ENCODE assay signal across 28 cellular contexts in the genomic region with DNA sequence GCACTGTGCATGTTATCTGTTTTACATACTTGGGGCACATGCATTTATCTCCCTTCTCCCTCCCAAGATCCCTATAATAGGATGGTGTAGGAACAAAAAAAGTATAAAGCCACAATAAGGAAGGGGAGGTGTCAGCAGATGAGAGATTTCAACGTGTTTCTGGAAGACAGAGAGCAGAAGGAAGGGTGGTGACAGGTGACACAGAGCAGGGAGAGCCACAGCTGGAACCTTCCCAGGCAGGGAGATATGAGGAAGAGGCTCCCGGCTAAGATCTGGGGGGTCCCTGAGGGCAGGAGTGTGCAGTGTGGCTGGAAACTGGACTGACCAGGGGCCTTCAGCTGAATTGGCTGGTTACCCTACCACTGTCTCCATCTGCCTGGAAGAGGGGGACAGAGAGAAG.
DNase-seq lines count a peak whose midpoint lies in the region; ATAC-seq, FAIRE-seq and TF ChIP-seq lines count a peak whose summit lies in the region.
"Had no signal": no experiment of that assay in that cellular context is flagged by ENCODE, and none has a peak within 500 bp of the region (broad histone marks: within the 10 kb centered on the region; RNA-seq: fewer than 3 reads in every experiment).

No MANE protein-coding gene starts in this region.

- POLR2A ChIA-PET in MCF 10A (lab: Yijun Ruan, JAX), result no interaction called here

- H4K20me1 ChIP-seq in mammary epithelial cell (ENCODE audit: insufficient read depth, low read length) (no peaks in the 10 kb centered on the region), astrocyte (ENCODE audit: insufficient read depth, low read length) (no peaks in the 10 kb centered on the region)
- H4K20me1 ChIP-seq: BLaER1 treated with 17β-estradiol and CSF1 and Interleukin-3, amounts not matched to agents 10 nM and 100 nM had no signal

- H3K4me3 ChIP-seq in mammary epithelial cell (replicated peaks in 1 of 3; ENCODE audit: insufficient read depth in 1 of 3, low read depth in 2 of 3, low read length in 3 of 3) (no peak overlapping the region), cardiac muscle cell (no peak overlapping the region), astrocyte (ENCODE audit: insufficient read depth, low read depth, low read length) (no peak overlapping the region), mucosa of descending colon (no peak overlapping the region)
- H3K4me3 ChIP-seq: A549; BLaER1 treated with 17β-estradiol and CSF1 and Interleukin-3, amounts not matched to agents 10 nM and 100 nM; GM12878; GM23248 had no signal

- H3K36me3 ChIP-seq in mammary epithelial cell (ENCODE audit: insufficient read depth, low read length), result no peaks in the 10 kb centered on the region
- no peaks in the 10 kb centered on the region for H3K36me3 ChIP-seq in cardiac muscle cell
- H3K36me3 ChIP-seq in astrocyte (ENCODE audit: insufficient read depth, low read length), result no peaks in the 10 kb centered on the region
- no peaks in the 10 kb centered on the region for H3K36me3 ChIP-seq in mucosa of descending colon (ENCODE audit: low read depth)
- H3K36me3 ChIP-seq: BE2C; BLaER1 treated with 17β-estradiol and CSF1 and Interleukin-3, amounts not matched to agents 10 nM and 100 nM had no signal

- DNase-seq in MCF 10A (ENCODE audit: unreplicated experiment) (no peak), mammary epithelial cell (no peak), cardiac muscle cell (ENCODE audit: low read depth in 1 of 2, low spot score in 1 of 2) (peak in 1 of 2 donors; percentile 76), cardiac septum (ENCODE audit: low spot score) (no peak), astrocyte (ENCODE audit: low read depth) (no peak), mucosa of descending colon (no peak), medulla oblongata (ENCODE audit: extremely low spot score) (no peak), G401 (ENCODE audit: low spot score) (no peak)
- DNase-seq: 8988T; ACHN; AML-193; BE2C; CD4-positive, alpha-beta T cell; CD8-positive, alpha-beta memory T cell; DMS 273 treated with DMSO at 0.1 percent for 48 hours; DMS79; EL; GM23248; H7; HCEC 1CT had no signal

- dilution Hi-C loops in mammary epithelial cell (cut with HindIII; ENCODE audit: low sequenced_read_pairs), result loop anchor here (5.0 kb wide), 1 partner anchor 67 kb away; no protein-coding TSS in a partner anchor

- 30% methylated on average over 1 of the region's 2 CpGs for WGBS in mammary epithelial cell (ENCODE audit: low coverage, missing lambda C conversion rate)

- H3K9ac ChIP-seq in mammary epithelial cell (ENCODE audit: insufficient read depth, low read length) (no peak overlapping the region), astrocyte (ENCODE audit: low read length) (no peak overlapping the region)
- H3K9ac ChIP-seq: BLaER1 treated with 17β-estradiol and CSF1 and Interleukin-3, amounts not matched to agents 10 nM and 100 nM; GM23248 had no signal

- H3K36me3 Mint-ChIP-seq in MCF 10A (ENCODE audit: insufficient read depth, unreplicated experiment), result no peaks in the 10 kb centered on the region
- no peaks in the 10 kb centered on the region for H3K36me3 Mint-ChIP-seq in astrocyte (ENCODE audit: low read depth, unreplicated experiment)
- H3K36me3 Mint-ChIP-seq: CD14-positive monocyte; CD8-positive, alpha-beta memory T cell had no signal

- intact Hi-C loops in MCF 10A (cut with micrococcal nuclease), result no loop called here
- intact Hi-C loops in mammary epithelial cell (cut with micrococcal nuclease), result no loop called here
- intact Hi-C loops in cardiac septum (cut with DNase I), result no loop called here
- intact Hi-C loops in mucosa of descending colon (cut with DNase I, micrococcal nuclease), result no loop called here

- ATAC-seq in mucosa of descending colon, result peak; percentile 67
- ATAC-seq: A549, GM12878 had no signal

- TF ChIP-seq CTCF in MCF 10A (IDR thresholded peaks at IDR 0.05; ENCODE audit: unreplicated experiment) (no peak), mammary epithelial cell (conservative IDR thresholded peaks at IDR 0.05 in 1 of 2, IDR thresholded peaks at IDR 0.05 in 1 of 2; ENCODE audit: extremely low read depth in 1 of 2, insufficient read depth in 1 of 2, low read depth in 1 of 2, low read length in 2 of 2) (no peak), cardiac muscle cell (IDR thresholded peaks at IDR 0.05; ENCODE audit: low read depth, low read length) (no peak), astrocyte (IDR thresholded peaks at IDR 0.05; ENCODE audit: insufficient read depth, low read depth, low read length) (no peak), mucosa of descending colon (IDR thresholded peaks at IDR 0.05) (no peak)

- H3K4me1 ChIP-seq in mammary epithelial cell (ENCODE audit: insufficient read depth, low read length) (no peaks in the 10 kb centered on the region), cardiac muscle cell (ENCODE audit: low read depth) (peaks cover 13% of the 10 kb centered on the region), astrocyte (ENCODE audit: insufficient read depth, low read length) (no peaks in the 10 kb centered on the region), mucosa of descending colon (ENCODE audit: low read depth) (no peaks in the 10 kb centered on the region)
- H3K4me1 ChIP-seq: A549; BE2C; BLaER1 treated with 17β-estradiol and CSF1 and Interleukin-3, amounts not matched to agents 10 nM and 100 nM had no signal

- peak; percentile 59 for FAIRE-seq in astrocyte (lab: Jason Lieb, UNC)
- FAIRE-seq: A549, D721Med, G401.6, GM12878, GM19239, H1 had no signal

- H3K79me2 ChIP-seq in mammary epithelial cell (ENCODE audit: insufficient read depth, low read length) (no peaks in the 10 kb centered on the region), astrocyte (ENCODE audit: insufficient read depth, low read length) (no peaks in the 10 kb centered on the region)

- BruUV-seq in MCF 10A (replicated peaks; lab: Mats Ljungman, UMichigan), result no TSS peak
- BruUV-seq in mammary epithelial cell (replicated peaks; lab: Mats Ljungman, UMichigan), result no TSS peak

- H3K27me3 ChIP-seq in mammary epithelial cell (ENCODE audit: insufficient read depth, low read length) (no peaks in the 10 kb centered on the region), cardiac muscle cell (no peaks in the 10 kb centered on the region), astrocyte (ENCODE audit: insufficient read depth, low read length) (no peaks in the 10 kb centered on the region)
- H3K27me3 ChIP-seq: BE2C; BLaER1 treated with 17β-estradiol and CSF1 and Interleukin-3, amounts not matched to agents 10 nM and 100 nM had no signal

- CTCF ChIA-PET in MCF 10A (lab: Yijun Ruan, JAX) (interaction anchor here (0.6 kb wide), 1 partner anchor 701 kb away, joined by 4 read pairs; no protein-coding TSS in a partner anchor), mammary epithelial cell (lab: Charles Lee; ENCODE audit: low non-redundant PET) (no interaction called here)

- in situ Hi-C loops in mammary epithelial cell (cut with MboI; ENCODE audit: low sequenced_read_pairs in 2 of 2) (no loop called here), G401 (cut with HindIII; ENCODE audit: low sequenced_read_pairs) (no loop called here)

- no peak overlapping the region for H3K4me2 ChIP-seq in mammary epithelial cell (ENCODE audit: insufficient read depth, low read depth, low read length)
- H3K4me2 ChIP-seq in astrocyte (ENCODE audit: low read length), result no peak overlapping the region
- H3K4me2 ChIP-seq: A549; BLaER1 treated with 17β-estradiol and CSF1 and Interleukin-3, amounts not matched to agents 10 nM and 100 nM had no signal

- H3K9me3 ChIP-seq in mammary epithelial cell (replicated peaks; ENCODE audit: insufficient read depth, low read length) (no peaks in the 10 kb centered on the region), cardiac muscle cell (ENCODE audit: low read depth) (no peaks in the 10 kb centered on the region), astrocyte (ENCODE audit: insufficient read depth, low read depth, low read length) (no peaks in the 10 kb centered on the region), mucosa of descending colon (no peaks in the 10 kb centered on the region)
- H3K9me3 ChIP-seq: A549; BE2C; BLaER1 treated with 17β-estradiol and CSF1 and Interleukin-3, amounts not matched to agents 10 nM and 100 nM had no signal

- H3K4me1 Mint-ChIP-seq in MCF 10A (ENCODE audit: insufficient read depth, unreplicated experiment) (peaks cover 5% of the 10 kb centered on the region), astrocyte (ENCODE audit: low read depth, unreplicated experiment) (peaks cover 2% of the 10 kb centered on the region)
- H3K4me1 Mint-ChIP-seq: CD14-positive monocyte; CD8-positive, alpha-beta memory T cell had no signal

- H3K27ac Mint-ChIP-seq in MCF 10A (ENCODE audit: low read depth, unreplicated experiment), result peak overlapping the region; percentile 28
- no peak overlapping the region for H3K27ac Mint-ChIP-seq in astrocyte (ENCODE audit: unreplicated experiment)
- H3K27ac Mint-ChIP-seq: CD14-positive monocyte; CD4-positive, alpha-beta T cell; CD8-positive, alpha-beta memory T cell had no signal

- H3K4me3 Mint-ChIP-seq in MCF 10A (ENCODE audit: unreplicated experiment) (no peak overlapping the region), astrocyte (ENCODE audit: unreplicated experiment) (no peak overlapping the region)
- H3K4me3 Mint-ChIP-seq: CD14-positive monocyte; CD4-positive, alpha-beta T cell; CD8-positive, alpha-beta memory T cell had no signal

- H3K27me3 Mint-ChIP-seq in MCF 10A (ENCODE audit: insufficient read depth, unreplicated experiment), result peaks cover 58% of the 10 kb centered on the region
- H3K27me3 Mint-ChIP-seq in astrocyte (ENCODE audit: low read depth, unreplicated experiment), result peaks cover 15% of the 10 kb centered on the region
- H3K27me3 Mint-ChIP-seq: CD4-positive, alpha-beta T cell had no signal

- H3K27ac ChIP-seq in mammary epithelial cell (ENCODE audit: insufficient read depth, low read depth, low read length) (no peak overlapping the region), cardiac muscle cell (peak overlapping the region; percentile 48), astrocyte (ENCODE audit: low read depth, low read length) (no peak overlapping the region)
- H3K27ac ChIP-seq: A549; BLaER1 treated with 17β-estradiol and CSF1 and Interleukin-3, amounts not matched to agents 10 nM and 100 nM; GM23248 had no signal

- H2AFZ ChIP-seq in mammary epithelial cell (ENCODE audit: low read depth, low read length), result no peak overlapping the region
- H2AFZ ChIP-seq in astrocyte (ENCODE audit: low read depth, low read length), result no peak overlapping the region
- H2AFZ ChIP-seq: GM23248 had no signal

- H3K9me3 Mint-ChIP-seq in MCF 10A (ENCODE audit: unreplicated experiment) (no peaks in the 10 kb centered on the region), astrocyte (ENCODE audit: unreplicated experiment) (no peaks in the 10 kb centered on the region)
- H3K9me3 Mint-ChIP-seq: CD4-positive, alpha-beta T cell; CD8-positive, alpha-beta memory T cell had no signal
